Comparison of ENCODE assay signal across 13 cellular contexts in the genomic region with DNA sequence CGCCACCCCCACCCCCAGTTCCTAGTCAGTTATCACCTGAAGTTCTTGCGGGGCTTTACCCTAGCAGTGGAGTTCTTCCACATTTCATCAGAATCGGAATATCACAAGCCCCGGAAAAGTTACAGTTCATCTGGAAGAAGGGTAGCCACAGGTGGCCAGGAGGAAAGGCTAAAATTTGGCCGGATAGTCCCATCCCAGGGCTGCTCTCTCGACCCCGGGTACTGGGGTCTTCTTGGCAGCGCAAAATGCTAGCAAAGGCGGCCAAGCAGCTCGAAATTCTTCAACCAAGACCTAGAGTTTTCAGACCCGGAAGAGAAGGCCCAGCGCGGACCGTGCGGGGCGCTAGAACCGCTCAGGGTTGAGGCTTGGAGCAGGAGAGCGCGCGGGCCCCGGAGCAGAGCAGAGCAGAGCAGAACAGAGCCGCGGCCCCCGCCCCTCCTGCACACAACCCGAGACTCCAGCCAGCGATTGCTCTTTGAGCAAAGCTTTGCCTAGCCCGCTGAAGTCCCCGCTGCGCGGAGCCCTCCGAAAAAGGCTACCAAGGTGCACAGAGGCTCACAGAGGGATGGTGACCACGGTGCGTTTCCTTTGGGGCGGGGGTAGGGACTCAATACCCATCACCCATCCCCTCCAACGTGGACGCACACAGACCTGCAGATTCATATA. TPM values are rescaled to one million over a fixed set of nuclear protein-coding genes. Genes with fewer than 3 reads are reported as not detected.
DNase-seq lines count a peak whose midpoint lies in the region; ATAC-seq and TF ChIP-seq lines count a peak whose summit lies in the region.
"Had no signal": no experiment of that assay in that cellular context is flagged by ENCODE, and none has a peak within 500 bp of the region (broad histone marks: within the 10 kb centered on the region; RNA-seq: fewer than 3 reads in every experiment).

No MANE protein-coding gene starts in this region.

- POLR2A ChIA-PET in CD4-positive, alpha-beta T cell (lab: Charles Lee): no interaction called here

- peaks cover 11% of the 10 kb centered on the region for H3K4me1 Mint-ChIP-seq in progenitor cell of endocrine pancreas (ENCODE audit: low read depth)
- no peaks in the 10 kb centered on the region for H3K4me1 Mint-ChIP-seq in CD4-positive, alpha-beta T cell (ENCODE audit: low read depth)

- H3K36me3 ChIP-seq in ascending aorta: peaks cover 10 to 12% of the 10 kb centered on the region in 2 donors
- H3K36me3 ChIP-seq in iPS-15b (ENCODE audit: control insufficient read depth, insufficient read depth, low read length): no peaks in the 10 kb centered on the region

- intact Hi-C loops in ascending aorta (cut with DNase I): no loop called here
- intact Hi-C loops in CD4-positive, alpha-beta T cell (cut with DNase I, micrococcal nuclease): no loop called here

- no peak overlapping the region for H3K27ac ChIP-seq in ascending aorta
- H3K27ac ChIP-seq in CD4-positive, alpha-beta T cell (ENCODE audit: low read depth, low read length): no peak overlapping the region
- H3K27ac ChIP-seq: left lung, thyroid gland had no signal

- no peak overlapping the region for H3K4me3 Mint-ChIP-seq in progenitor cell of endocrine pancreas (ENCODE audit: low read depth)
- no peak overlapping the region for H3K4me3 Mint-ChIP-seq in CD4-positive, alpha-beta T cell

- no peak for ATAC-seq in HG02678 (IDR thresholded peaks at IDR 0.05; ENCODE audit: unreplicated experiment)
- no peak for ATAC-seq in CD4-positive, alpha-beta T cell (ENCODE audit: poor library complexity)
- ATAC-seq: T-cell had no signal

- DNase-seq in ELF-1 (ENCODE audit: low read depth, low spot score) (peak; percentile 75), ascending aorta (ENCODE audit: low spot score in 2 of 2) (no peak), progenitor cell of endocrine pancreas (ENCODE audit: low spot score, unreplicated experiment) (no peak), GF-D8 (lab: John Stamatoyannopoulos, UW) (no peak)
- no peak for DNase-seq in NK-92 treated with Interleukin-12 subunit alpha and Interleukin-12 subunit beta, amount 100 ng/mL, for 24 hours (lab: John Stamatoyannopoulos, UW)
- DNase-seq in CD4-positive, alpha-beta T cell: no peak
- DNase-seq: NCI-H2171 treated with DMSO at 0.1 percent for 48 hours; stimulated activated CD4-positive, alpha-beta T cell treated with anti-CD3 and anti-CD28 coated beads, Interleukin-2, amount 100 ng/mL, for 24 hours; T-cell had no signal

- peaks cover 0 to 10% of the 10 kb centered on the region in 2 donors for H3K4me1 ChIP-seq in ascending aorta
- no peaks in the 10 kb centered on the region for H3K4me1 ChIP-seq in iPS-15b (ENCODE audit: control insufficient read depth, insufficient read depth, low read length)

- peaks cover 100% of the 10 kb centered on the region for H3K27me3 Mint-ChIP-seq in progenitor cell of endocrine pancreas
- peaks cover 93% of the 10 kb centered on the region for H3K27me3 Mint-ChIP-seq in CD4-positive, alpha-beta T cell

- no peak overlapping the region for H3K9ac ChIP-seq in iPS-15b (ENCODE audit: low read depth, low read length)

- H3K9me3 Mint-ChIP-seq in progenitor cell of endocrine pancreas (ENCODE audit: low read depth): no peaks in the 10 kb centered on the region
- H3K9me3 Mint-ChIP-seq in CD4-positive, alpha-beta T cell: no peaks in the 10 kb centered on the region
- H3K9me3 Mint-ChIP-seq: T-cell had no signal

- no peak overlapping the region for H3K27ac Mint-ChIP-seq in progenitor cell of endocrine pancreas
- no peak overlapping the region for H3K27ac Mint-ChIP-seq in CD4-positive, alpha-beta T cell
- H3K27ac Mint-ChIP-seq: T-cell had no signal

- H3K9me3 ChIP-seq in ascending aorta (no peaks in the 10 kb centered on the region), iPS-15b (ENCODE audit: control insufficient read depth, insufficient read depth, low read length) (no peaks in the 10 kb centered on the region)
- no peaks in the 10 kb centered on the region for H3K9me3 ChIP-seq in CD4-positive, alpha-beta T cell (ENCODE audit: control insufficient read depth, low read length)
- H3K9me3 ChIP-seq: left lung, thyroid gland had no signal

- peaks cover 20% of the 10 kb centered on the region for H3K27me3 ChIP-seq in ascending aorta
- peaks cover 100% of the 10 kb centered on the region for H3K27me3 ChIP-seq in iPS-15b (ENCODE audit: control insufficient read depth, insufficient read depth, low read length)
- H3K27me3 ChIP-seq in CD4-positive, alpha-beta T cell (ENCODE audit: control insufficient read depth, insufficient read depth, low read length): peaks cover 73% of the 10 kb centered on the region

- no peak for TF ChIP-seq CTCF in ascending aorta (IDR thresholded peaks at IDR 0.05)
- TF ChIP-seq CTCF in progenitor cell of endocrine pancreas (IDR thresholded peaks at IDR 0.05; ENCODE audit: unreplicated experiment): peak; percentile 12
- no peak for TF ChIP-seq CTCF in CD4-positive, alpha-beta T cell (IDR thresholded peaks at IDR 0.05)

- H3K36me3 Mint-ChIP-seq in progenitor cell of endocrine pancreas (ENCODE audit: insufficient read depth): no peaks in the 10 kb centered on the region
- no peaks in the 10 kb centered on the region for H3K36me3 Mint-ChIP-seq in CD4-positive, alpha-beta T cell (ENCODE audit: low read depth)
- H3K36me3 Mint-ChIP-seq: T-cell had no signal

- peak overlapping the region; percentile 35 to 47 for H3K4me3 ChIP-seq in ascending aorta
- peak overlapping the region; percentile 36 for H3K4me3 ChIP-seq in iPS-15b (ENCODE audit: low read depth, low read length)
- H3K4me3 ChIP-seq: left lung, thyroid gland had no signal

- CTCF ChIA-PET in CD4-positive, alpha-beta T cell (lab: Charles Lee): no interaction called here

RNA-seq across cellular contexts. Expression of a gene that starts 8.1 kb away (rescaled TPM):
- total RNA-seq in ascending aorta (39.3 TPM), progenitor cell of endocrine pancreas (0.48 and 0.53 TPM in 2 replicates)
- total RNA-seq in CD4-positive, alpha-beta T cell: under 1 TPM; 0.27 to 0.39 TPM

Comparison
In these comparisons a context has a peak if more than half of its experiments do, and no peak if none do; other contexts are left out.
1. RNA of a gene that starts 8.1 kb away (total RNA-seq): 39.3 TPM in ascending aorta (single experiment); 0.48 to 0.53 TPM in progenitor cell of endocrine pancreas and 0.27 to 0.39 TPM in CD4-positive, alpha-beta T cell; every median in the first group is over 10 times any median in the second.